In the genomic region with DNA sequence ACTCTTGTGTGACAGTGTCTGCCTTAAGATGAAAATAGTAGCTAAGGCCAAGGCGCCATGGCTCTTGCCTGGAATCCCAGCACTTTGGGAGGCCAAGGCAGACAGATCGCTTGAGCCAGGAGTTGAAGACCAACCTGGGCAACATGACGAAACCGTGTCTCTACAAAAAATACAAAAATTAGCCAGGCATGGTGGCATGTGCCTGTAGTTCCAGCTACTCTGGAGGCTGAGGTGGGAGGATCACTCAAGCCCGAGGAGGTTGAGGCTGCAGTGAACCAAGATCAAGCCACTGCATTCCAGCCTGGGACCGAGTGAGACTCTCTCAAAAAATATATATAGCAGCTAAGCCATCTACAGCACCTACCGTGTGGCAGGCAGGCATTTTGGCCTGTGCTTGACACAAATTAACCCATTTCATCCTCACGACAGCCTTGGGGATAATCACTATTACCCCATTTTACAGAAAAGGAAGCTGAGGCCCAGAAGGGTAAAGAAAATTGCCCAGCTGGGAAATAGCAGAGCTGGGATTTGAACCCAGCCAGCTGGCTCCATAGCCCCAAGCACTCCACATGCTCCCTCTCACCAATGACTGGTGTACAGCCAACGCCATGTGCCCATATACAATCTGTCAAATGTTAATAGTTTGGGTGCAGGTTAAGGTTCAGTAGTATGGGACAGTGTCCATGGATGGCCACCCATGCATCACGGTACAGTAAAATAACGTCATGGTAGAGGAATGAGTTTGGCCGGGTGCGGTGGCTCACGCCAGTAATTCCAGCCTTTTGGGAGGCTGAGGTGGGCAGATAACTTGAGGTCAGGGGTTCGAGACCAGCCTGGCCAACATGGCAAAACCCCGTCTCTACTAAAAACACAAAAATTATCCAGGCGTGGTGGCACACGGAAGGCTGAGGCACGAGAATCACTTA, we compare ENCODE assay signal across 8 cellular contexts. TPM values are rescaled to one million over a fixed set of nuclear protein-coding genes. Genes with fewer than 3 reads are reported as not detected.
DNase-seq lines count a peak whose midpoint lies in the region; ATAC-seq and TF ChIP-seq lines count a peak whose summit lies in the region.

No MANE protein-coding gene starts in this region.

- peaks cover 61% of the 10 kb centered on the region for H3K36me3 Mint-ChIP-seq in activated CD4-positive, alpha-beta T cell treated with anti-CD3 and anti-CD28 coated beads for 36 hours (ENCODE audit: low read depth)
- H3K36me3 Mint-ChIP-seq in activated CD4-positive, alpha-beta memory T cell treated with anti-CD3 and anti-CD28 coated beads, Interleukin-2, amount 10 ng/mL, durations not matched to agents 7 days and 5 days (ENCODE audit: low read depth) = peaks cover 65% of the 10 kb centered on the region

- WGBS in suprapubic skin = 51% methylated on average over 19 of the region's 19 CpGs

- no peak for TF ChIP-seq EP300 in suprapubic skin (IDR thresholded peaks at IDR 0.05)

- H3K9me3 ChIP-seq in iPS-15b (ENCODE audit: control insufficient read depth, insufficient read depth, low read length) = no peaks in the 10 kb centered on the region
- no peaks in the 10 kb centered on the region for H3K9me3 ChIP-seq in suprapubic skin

- POLR2A ChIA-PET in activated CD4-positive, alpha-beta T cell treated with anti-CD3 and anti-CD28 coated beads for 36 hours (lab: Charles Lee) = interaction anchor here (0.5 to 1.5 kb wide), 3 partner anchors 10 to 71 kb away, joined by 3 to 7 read pairs (median 6); no protein-coding TSS in a partner anchor
- POLR2A ChIA-PET in activated CD4-positive, alpha-beta memory T cell treated with anti-CD3 and anti-CD28 coated beads, Interleukin-2, amount 10 ng/mL, durations not matched to agents 7 days and 5 days (lab: Charles Lee) = interaction anchor here (0.6 to 3.8 kb wide), 27 partner anchors 8 to 459 kb away, joined by 3 to 21 read pairs (median 4); partner anchors contain the start of genes AP2S1, CALM3, PRKD2 and ZC3H4

- peaks cover 1% of the 10 kb centered on the region for H3K9me3 Mint-ChIP-seq in activated CD4-positive, alpha-beta T cell treated with anti-CD3 and anti-CD28 coated beads for 36 hours (ENCODE audit: low read depth)
- no peaks in the 10 kb centered on the region for H3K9me3 Mint-ChIP-seq in activated CD4-positive, alpha-beta memory T cell treated with anti-CD3 and anti-CD28 coated beads, Interleukin-2, amount 10 ng/mL, durations not matched to agents 7 days and 5 days

- TF ChIP-seq POLR2A in suprapubic skin (IDR thresholded peaks at IDR 0.05) = no peak

- peaks cover 35% of the 10 kb centered on the region for H3K4me1 Mint-ChIP-seq in activated CD4-positive, alpha-beta T cell treated with anti-CD3 and anti-CD28 coated beads for 36 hours
- H3K4me1 Mint-ChIP-seq in activated CD4-positive, alpha-beta memory T cell treated with anti-CD3 and anti-CD28 coated beads, Interleukin-2, amount 10 ng/mL, durations not matched to agents 7 days and 5 days = peaks cover 58% of the 10 kb centered on the region

- H3K4me1 ChIP-seq in iPS-15b (ENCODE audit: control insufficient read depth, insufficient read depth, low read length) (peaks cover 16% of the 10 kb centered on the region), suprapubic skin (peaks cover 71% of the 10 kb centered on the region)

- peaks cover 3% of the 10 kb centered on the region for H3K27me3 ChIP-seq in iPS-15b (ENCODE audit: control insufficient read depth, insufficient read depth, low read length)
- no peaks in the 10 kb centered on the region for H3K27me3 ChIP-seq in suprapubic skin

- H3K27me3 Mint-ChIP-seq in activated CD4-positive, alpha-beta T cell treated with anti-CD3 and anti-CD28 coated beads for 36 hours = no peaks in the 10 kb centered on the region
- no peaks in the 10 kb centered on the region for H3K27me3 Mint-ChIP-seq in activated CD4-positive, alpha-beta memory T cell treated with anti-CD3 and anti-CD28 coated beads, Interleukin-2, amount 10 ng/mL, durations not matched to agents 7 days and 5 days

- peak overlapping the region; percentile 94 for H3K9ac ChIP-seq in iPS-15b (ENCODE audit: low read depth, low read length)

- H3K36me3 ChIP-seq in iPS-15b (ENCODE audit: control insufficient read depth, insufficient read depth, low read length) (peaks cover 26% of the 10 kb centered on the region), suprapubic skin (peaks cover 22% of the 10 kb centered on the region)

- peak overlapping the region; percentile 94 for H3K27ac Mint-ChIP-seq in activated CD4-positive, alpha-beta T cell treated with anti-CD3 and anti-CD28 coated beads for 36 hours
- H3K27ac Mint-ChIP-seq in activated CD4-positive, alpha-beta memory T cell treated with anti-CD3 and anti-CD28 coated beads, Interleukin-2, amount 10 ng/mL, durations not matched to agents 7 days and 5 days = peak overlapping the region; percentile 98

- peak overlapping the region; percentile 94 for H3K4me3 Mint-ChIP-seq in activated CD4-positive, alpha-beta T cell treated with anti-CD3 and anti-CD28 coated beads for 36 hours
- peak overlapping the region; percentile 98 for H3K4me3 Mint-ChIP-seq in activated CD4-positive, alpha-beta memory T cell treated with anti-CD3 and anti-CD28 coated beads, Interleukin-2, amount 10 ng/mL, durations not matched to agents 7 days and 5 days

- peak overlapping the region; percentile 99 for H3K4me3 ChIP-seq in iPS-15b (ENCODE audit: low read depth, low read length)
- peak overlapping the region; percentile 95 for H3K4me3 ChIP-seq in suprapubic skin

- H3K27ac ChIP-seq in suprapubic skin = peak overlapping the region; percentile 90

- no peak for TF ChIP-seq CTCF in suprapubic skin (IDR thresholded peaks at IDR 0.05)

- peak; percentile 30 for DNase-seq in activated CD4-positive, alpha-beta T cell treated with anti-CD3 and anti-CD28 coated beads for 36 hours
- no peak for DNase-seq in activated CD4-positive, alpha-beta T cell treated with anti-CD3 and anti-CD28 coated beads for 1 hour
- DNase-seq in activated CD4-positive, alpha-beta memory T cell treated with anti-CD3 and anti-CD28 coated beads, Interleukin-2, amount 10 ng/mL, durations not matched to agents 7 days and 5 days = no peak
- DNase-seq in suprapubic skin (ENCODE audit: low spot score in 2 of 2) = no peak
- DNase-seq in Kasumi-1 (lab: John Stamatoyannopoulos, UW) = no peak
- DNase-seq in NK-92 treated with Interleukin-12 subunit alpha and Interleukin-12 subunit beta, amount 100 ng/mL, for 24 hours (lab: John Stamatoyannopoulos, UW) = no peak

- intact Hi-C loops in activated CD4-positive, alpha-beta T cell treated with anti-CD3 and anti-CD28 coated beads for 36 hours (cut with DNase I, micrococcal nuclease) = loop anchor here (5.0 kb wide), 5 partner anchors 163 to 822 kb away; partner anchors contain the start of genes BICRA (in 1 of the 2), DHX34 (in 1 of the 2) and ZC3H4 (in 1 of the 2)

- CTCF ChIA-PET in activated CD4-positive, alpha-beta T cell treated with anti-CD3 and anti-CD28 coated beads for 36 hours (lab: Charles Lee) = interaction anchor here (0.6 to 2.2 kb wide), 10 partner anchors 12 to 541 kb away, joined by 3 to 17 read pairs (median 4); no protein-coding TSS in a partner anchor
- CTCF ChIA-PET in activated CD4-positive, alpha-beta memory T cell treated with anti-CD3 and anti-CD28 coated beads, Interleukin-2, amount 10 ng/mL, durations not matched to agents 7 days and 5 days (lab: Charles Lee) = interaction anchor here (0.8 to 3.7 kb wide), 17 partner anchors 9 to 459 kb away, joined by 3 to 29 read pairs (median 5); no protein-coding TSS in a partner anchor

- ATAC-seq in activated CD4-positive, alpha-beta T cell treated with anti-CD3 and anti-CD28 coated beads for 36 hours = no peak
- no peak for ATAC-seq in GM18502 (IDR thresholded peaks at IDR 0.05; ENCODE audit: poor library complexity, unreplicated experiment)

RNA-seq across cellular contexts. Expression of gene SLC1A5, which starts 3.1 kb away (rescaled TPM):
- total RNA-seq in activated CD4-positive, alpha-beta T cell treated with anti-CD3 and anti-CD28 coated beads for 36 hours = 100 to 1,000 TPM; 200 to 227 TPM
- total RNA-seq in activated CD4-positive, alpha-beta memory T cell treated with anti-CD3 and anti-CD28 coated beads, Interleukin-2, amount 10 ng/mL, durations not matched to agents 7 days and 5 days = 100 to 1,000 TPM; 200 to 208 TPM
- total RNA-seq in suprapubic skin = 100 to 1,000 TPM in 3 of 4 donors, 10 to 100 TPM in 1; 79.4 to 191 (median 131) TPM

RNA-seq across cellular contexts. Expression of gene STRN4, which starts 39.1 kb away (rescaled TPM):
- total RNA-seq in activated CD4-positive, alpha-beta T cell treated with anti-CD3 and anti-CD28 coated beads for 36 hours = 10 to 100 TPM; 56.4 to 56.8 TPM
- total RNA-seq in activated CD4-positive, alpha-beta memory T cell treated with anti-CD3 and anti-CD28 coated beads, Interleukin-2, amount 10 ng/mL, durations not matched to agents 7 days and 5 days = 10 to 100 TPM; 75.1 to 78.5 TPM
- 10 to 100 TPM; 73.2 to 87.6 (median 81.1) TPM for total RNA-seq in suprapubic skin

RNA-seq across cellular contexts. Expression of gene FKRP, which starts 39.5 kb away (rescaled TPM):
- 10 to 100 TPM; 12.1 to 16.2 TPM for total RNA-seq in activated CD4-positive, alpha-beta T cell treated with anti-CD3 and anti-CD28 coated beads for 36 hours
- 10 to 100 TPM; 13.4 to 15.4 TPM for total RNA-seq in activated CD4-positive, alpha-beta memory T cell treated with anti-CD3 and anti-CD28 coated beads, Interleukin-2, amount 10 ng/mL, durations not matched to agents 7 days and 5 days
- total RNA-seq in suprapubic skin = 10 to 100 TPM in 1 of 4 donors, 1 to 10 TPM in 3; 7.1 to 15.2 (median 7.8) TPM
